In genomic region chr4:550268-550667, GRCh38 we compare ENCODE assay signal across 3 cellular contexts. TPM values are rescaled to one million over a fixed set of nuclear protein-coding genes. Genes with fewer than 3 reads are reported as not detected.
"Had no signal": no experiment of that assay in that cellular context is flagged by ENCODE, and none has a peak within 500 bp of the region (broad histone marks: within the 10 kb centered on the region; RNA-seq: fewer than 3 reads in every experiment).

No MANE protein-coding gene starts in this region.

RNA-seq across cellular contexts. Expression of gene TMEM271, which starts 25.8 kb away (rescaled TPM):
- total RNA-seq: GM23248, GM23338, HFFc6 had no signal
- polyA plus RNA-seq: GM23248 had no signal
